Comparison of ENCODE assay signal across 22 cellular contexts in genomic region chrX:68570598-68570997, GRCh38.
"Had no signal": no experiment of that assay in that cellular context is flagged by ENCODE, and none has a peak within 500 bp of the region (broad histone marks: within the 10 kb centered on the region; RNA-seq: fewer than 3 reads in every experiment).

No MANE protein-coding gene starts in this region.

- H3K9me3 ChIP-seq: colonic mucosa, gastrocnemius medialis, heart right ventricle, left lung, lower lobe of right lung, prostate gland, spleen, testis, tibial nerve, upper lobe of right lung had no signal

- H3K27ac Mint-ChIP-seq: nephron progenitor cell; stimulated activated naive B cell treated with anti-CD40 and anti-IgM and Interleukin-4, amounts not matched to agents 10 μg/mL and 1 μg/mL and 100 μg/mL, for 72 hours; stimulated activated naive CD8-positive, alpha-beta T cell treated with anti-CD3 and anti-CD28 coated beads, Interleukin-15, amount 100 ng/mL, for 72 hours had no signal

- H3K27me3 ChIP-seq: colonic mucosa, gastrocnemius medialis, left lung, spleen, testis, upper lobe of right lung had no signal

- H3K27me3 Mint-ChIP-seq: stimulated activated naive CD8-positive, alpha-beta T cell treated with anti-CD3 and anti-CD28 coated beads, Interleukin-15, amount 100 ng/mL, for 72 hours had no signal

- H3K4me3 ChIP-seq: colonic mucosa, gastrocnemius medialis, heart right ventricle, left lung, lower lobe of right lung, prostate gland, spleen, testis, tibial nerve, upper lobe of right lung had no signal

- ATAC-seq: heart right ventricle, lower lobe of right lung, sciatic nerve, upper lobe of right lung had no signal

- H3K4me1 ChIP-seq: colonic mucosa, gastrocnemius medialis, heart right ventricle, left lung, lower lobe of right lung, parathyroid adenoma, prostate gland, spleen, testis, tibial nerve, upper lobe of right lung had no signal

- H3K27ac ChIP-seq: colonic mucosa, heart right ventricle, left lung, lower lobe of right lung, parathyroid adenoma, prostate gland, spleen, testis, tibial nerve, upper lobe of right lung had no signal

- DNase-seq: colonic mucosa; dermis blood vessel endothelial cell; gastrocnemius medialis; heart right ventricle; islet precursor cell; left lung; lower lobe of right lung; mesenchymal stem cell; midbrain; nephron progenitor cell; spleen; stimulated activated CD4-positive, alpha-beta T cell treated with anti-CD3 and anti-CD28 coated beads, Interleukin-15, amount 100 ng/mL, for 24 hours; stimulated activated CD4-positive, alpha-beta T cell treated with anti-CD3 and anti-CD28 coated beads, Interleukin-2, amount 100 ng/mL, for 24 hours; stimulated activated CD4-positive, alpha-beta T cell treated with anti-CD3 and anti-CD28 coated beads, Interleukin-4, amount 100 ng/mL, for 4 hours; stimulated activated naive B cell treated with anti-CD40 and anti-IgM and Interleukin-4, amounts not matched to agents 10 μg/mL and 1 μg/mL and 100 μg/mL, for 72 hours; stimulated activated naive CD8-positive, alpha-beta T cell treated with anti-CD3 and anti-CD28 coated beads, Interleukin-15, amount 100 ng/mL, for 72 hours; testis; upper lobe of right lung had no signal

- H3K9ac ChIP-seq: parathyroid adenoma had no signal

- H3K36me3 ChIP-seq: colonic mucosa, gastrocnemius medialis, heart right ventricle, left lung, lower lobe of right lung, prostate gland, spleen, tibial nerve, upper lobe of right lung had no signal

- H3K4me3 Mint-ChIP-seq: nephron progenitor cell; stimulated activated naive B cell treated with anti-CD40 and anti-IgM and Interleukin-4, amounts not matched to agents 10 μg/mL and 1 μg/mL and 100 μg/mL, for 72 hours; stimulated activated naive CD8-positive, alpha-beta T cell treated with anti-CD3 and anti-CD28 coated beads, Interleukin-15, amount 100 ng/mL, for 72 hours had no signal

- H3K79me2 ChIP-seq: parathyroid adenoma had no signal

- H2AFZ ChIP-seq: parathyroid adenoma had no signal
